22 cellular contexts compared by ENCODE assay signal in genomic region chr2:197891897-197892442, GRCh38.
DNase-seq lines count a peak whose midpoint lies in the region; ATAC-seq and TF ChIP-seq lines count a peak whose summit lies in the region.
"Had no signal": no experiment of that assay in that cellular context is flagged by ENCODE, and none has a peak within 500 bp of the region (broad histone marks: within the 10 kb centered on the region; RNA-seq: fewer than 3 reads in every experiment).

No MANE protein-coding gene starts in this region.

- intact Hi-C loops in left ventricle myocardium inferior (cut with micrococcal nuclease) (no loop called here), Right ventricle myocardium inferior (cut with DNase I) (loop anchor here (5.0 kb wide), 1 partner anchor 65 kb away; no protein-coding TSS in a partner anchor), upper lobe of right lung (cut with DNase I) (no loop called here)

- H3K27ac Mint-ChIP-seq in central memory CD8-positive, alpha-beta T cell (ENCODE audit: low read depth) = no peak overlapping the region
- H3K27ac Mint-ChIP-seq: progenitor cell of endocrine pancreas, type B pancreatic cell had no signal

- no peaks in the 10 kb centered on the region for H3K36me3 Mint-ChIP-seq in central memory CD8-positive, alpha-beta T cell (ENCODE audit: insufficient read depth)
- H3K36me3 Mint-ChIP-seq: type B pancreatic cell had no signal

- H3K4me1 Mint-ChIP-seq in central memory CD8-positive, alpha-beta T cell = no peaks in the 10 kb centered on the region

- no peaks in the 10 kb centered on the region for H3K27me3 Mint-ChIP-seq in central memory CD8-positive, alpha-beta T cell
- H3K27me3 Mint-ChIP-seq: progenitor cell of endocrine pancreas had no signal

- H3K9me3 ChIP-seq in left ventricle myocardium inferior (replicated peaks) = no peaks in the 10 kb centered on the region
- no peaks in the 10 kb centered on the region for H3K9me3 ChIP-seq in upper lobe of right lung
- H3K9me3 ChIP-seq: ascending aorta, Caco-2 had no signal

- peak; percentile 13 for DNase-seq in NCI-H510A treated with DMSO at 0.1 percent for 48 hours (lab: John Stamatoyannopoulos, UW)
- DNase-seq in NCI-H510A (lab: John Stamatoyannopoulos, UW) = no peak
- no peak for DNase-seq in left ventricle myocardium inferior
- DNase-seq in Right ventricle myocardium inferior (ENCODE audit: missing footprints) = no peak
- no peak for DNase-seq in central memory CD8-positive, alpha-beta T cell (ENCODE audit: low spot score in 2 of 2)
- DNase-seq in upper lobe of right lung = no peak
- DNase-seq in middle frontal gyrus (ENCODE audit: extremely low spot score, low spot score) = no peak
- DNase-seq in A172 (ENCODE audit: low spot score) = no peak
- DNase-seq: AML-193; Caco-2; effector CD4-positive, alpha-beta T cell; left cardiac atrium; MM.1S; NCI-H1436 treated with DMSO at 0.1 percent for 48 hours; NCI-H2171; NCI-H82; OCI-M1; SIG-M5 had no signal

- no peaks in the 10 kb centered on the region for H3K9me3 Mint-ChIP-seq in central memory CD8-positive, alpha-beta T cell
- H3K9me3 Mint-ChIP-seq: type B pancreatic cell had no signal

- peaks cover 5% of the 10 kb centered on the region for H3K27me3 ChIP-seq in left ventricle myocardium inferior (ENCODE audit: low read depth)
- no peaks in the 10 kb centered on the region for H3K27me3 ChIP-seq in upper lobe of right lung
- H3K27me3 ChIP-seq: ascending aorta had no signal

- H3K4me3 Mint-ChIP-seq in central memory CD8-positive, alpha-beta T cell = peak overlapping the region; percentile 0
- H3K4me3 Mint-ChIP-seq: type B pancreatic cell had no signal

- H3K4me1 ChIP-seq in left ventricle myocardium inferior = peaks cover 76% of the 10 kb centered on the region
- peaks cover 18% of the 10 kb centered on the region for H3K4me1 ChIP-seq in upper lobe of right lung
- H3K4me1 ChIP-seq: Caco-2 had no signal

- H3K27ac ChIP-seq in left ventricle myocardium inferior (replicated peaks) (peak overlapping the region; percentile 88), upper lobe of right lung (no peak overlapping the region)
- H3K27ac ChIP-seq: 22Rv1 had no signal

- ATAC-seq in Right ventricle myocardium inferior = no peak
- no peak for ATAC-seq in central memory CD8-positive, alpha-beta T cell (replicated peaks; ENCODE audit: extremely low read depth, poor library complexity, severe bottlenecking)
- ATAC-seq in upper lobe of right lung = peak; percentile 36
- ATAC-seq: left cardiac atrium had no signal

- H3K4me3 ChIP-seq in left ventricle myocardium inferior (no peak overlapping the region), upper lobe of right lung (no peak overlapping the region)
- H3K4me3 ChIP-seq: ascending aorta had no signal

- TF ChIP-seq CTCF in left ventricle myocardium inferior (IDR thresholded peaks at IDR 0.05; ENCODE audit: borderline replicate concordance) (no peak), upper lobe of right lung (IDR thresholded peaks at IDR 0.05) (no peak)

- H3K36me3 ChIP-seq in left ventricle myocardium inferior (no peaks in the 10 kb centered on the region), upper lobe of right lung (no peaks in the 10 kb centered on the region)
- H3K36me3 ChIP-seq: ascending aorta had no signal
